In genomic region chr16:21236831-21237230, GRCh38 we compare ENCODE assay signal across 30 cellular contexts. TPM values are rescaled to one million over a fixed set of nuclear protein-coding genes. Genes with fewer than 3 reads are reported as not detected.
"Had no signal": no experiment of that assay in that cellular context is flagged by ENCODE, and none has a peak within 500 bp of the region (broad histone marks: within the 10 kb centered on the region; RNA-seq: fewer than 3 reads in every experiment).

No MANE protein-coding gene starts in this region.

- H3K9me3 ChIP-seq: stomach, suprapubic skin, testis, thoracic aorta, thyroid gland, tibial artery, tibial nerve, transverse colon, upper lobe of left lung, upper lobe of right lung, uterus, vagina had no signal

- DNase-seq: stimulated activated CD4-positive, alpha-beta T cell treated with anti-CD3 and anti-CD28 coated beads, Interleukin-2, amount 100 ng/mL, for 48 hours; stimulated activated CD4-positive, alpha-beta T cell treated with anti-CD3 and anti-CD28 coated beads, Interleukin-4, amount 100 ng/mL, for 24 hours; stimulated activated CD4-positive, alpha-beta T cell treated with anti-CD3 and anti-CD28 coated beads, Interleukin-4, amount 100 ng/mL, for 4 hours; stimulated activated CD8-positive, alpha-beta memory T cell treated with anti-CD3 and anti-CD28 coated beads, Interleukin-4, amount 100 ng/mL, for 48 hours; stimulated activated naive B cell treated with anti-CD40 and anti-IgM and Interleukin-4, amounts not matched to agents 10 μg/mL and 1 μg/mL and 100 μg/mL, for 72 hours; stimulated activated naive CD4-positive, alpha-beta T cell; stimulated activated naive CD4-positive, alpha-beta T cell treated with Interleukin-2 at 50 U/mL for 16 hours; stimulated activated naive CD8-positive, alpha-beta T cell treated with anti-CD3 and anti-CD28 coated beads, Interleukin-15, amount 100 ng/mL, for 72 hours; stimulated activated naive CD8-positive, alpha-beta T cell treated with anti-CD3 and anti-CD28 coated beads, Interleukin-15, Interleukin-2, amounts not matched to agents 100 U/mL and 50 U/mL, for 24 hours; stomach; substantia nigra; testis; thyroid gland; tibial artery; transverse colon; trophoblast cell; upper lobe of left lung; upper lobe of right lung; uterus had no signal

- H3K4me3 ChIP-seq: stomach, suprapubic skin, testis, thoracic aorta, thyroid gland, tibial artery, tibial nerve, upper lobe of left lung, upper lobe of right lung, uterus, vagina had no signal

- FAIRE-seq: urothelium cell line had no signal

- H3K36me3 ChIP-seq: stomach, suprapubic skin, thoracic aorta, thyroid gland, tibial artery, tibial nerve, transverse colon, upper lobe of left lung, upper lobe of right lung, uterus, vagina had no signal

- H3K4me1 ChIP-seq: stomach, suprapubic skin, testis, thyroid gland, tibial artery, tibial nerve, upper lobe of left lung, upper lobe of right lung, uterus, vagina had no signal

- ATAC-seq: stimulated activated effector memory CD8-positive, alpha-beta T cell treated with anti-CD3 and anti-CD28 coated beads, Interleukin-12 subunit alpha, Interleukin-12 subunit beta, amount 100 ng/mL, for 72 hours; stimulated activated memory B cell treated with anti-CD40 and anti-IgM and Interleukin-4, amounts not matched to agents 10 μg/mL and 1 μg/mL and 100 μg/mL, for 72 hours; stimulated activated naive B cell treated with anti-CD40 and anti-IgM and Interleukin-4, amounts not matched to agents 10 μg/mL and 1 μg/mL and 100 μg/mL, for 72 hours; stimulated activated naive CD8-positive, alpha-beta T cell treated with anti-CD3 and anti-CD28 coated beads, Interleukin-15, amount 100 ng/mL, for 72 hours; stimulated activated naive CD8-positive, alpha-beta T cell treated with anti-CD3 and anti-CD28 coated beads, Interleukin-15, Interleukin-2, amounts not matched to agents 100 U/mL and 50 U/mL, for 24 hours; upper lobe of right lung had no signal

- H3K27ac ChIP-seq: stomach, suprapubic skin, testis, thoracic aorta, thyroid gland, tibial artery, tibial nerve, transverse colon, upper lobe of left lung, upper lobe of right lung, uterus, vagina had no signal

- H3K27me3 ChIP-seq: stomach, suprapubic skin, testis, thyroid gland, tibial nerve, transverse colon, upper lobe of left lung, upper lobe of right lung, vagina had no signal

RNA-seq across cellular contexts. Expression of gene ANKS4B, which starts 3.3 kb away (rescaled TPM):
- total RNA-seq: subcutaneous adipose tissue, suprapubic skin, temporal lobe, thoracic aorta, thyroid gland, upper lobe of right lung, ureter, uterus, vagina had no signal

RNA-seq across cellular contexts. Expression of gene ZP2, which starts 25.5 kb away (rescaled TPM):
- total RNA-seq: subcutaneous adipose tissue, suprapubic skin, temporal lobe, thoracic aorta, tibial nerve, upper lobe of left lung, ureter, vagina had no signal
- polyA plus RNA-seq: urinary bladder had no signal

RNA-seq across cellular contexts. Expression of gene CRYM, which starts 41.3 kb away (rescaled TPM):
- total RNA-seq: thoracic aorta, tibial nerve had no signal
